Comparison of ENCODE assay signal across 35 cellular contexts in the genomic region with DNA sequence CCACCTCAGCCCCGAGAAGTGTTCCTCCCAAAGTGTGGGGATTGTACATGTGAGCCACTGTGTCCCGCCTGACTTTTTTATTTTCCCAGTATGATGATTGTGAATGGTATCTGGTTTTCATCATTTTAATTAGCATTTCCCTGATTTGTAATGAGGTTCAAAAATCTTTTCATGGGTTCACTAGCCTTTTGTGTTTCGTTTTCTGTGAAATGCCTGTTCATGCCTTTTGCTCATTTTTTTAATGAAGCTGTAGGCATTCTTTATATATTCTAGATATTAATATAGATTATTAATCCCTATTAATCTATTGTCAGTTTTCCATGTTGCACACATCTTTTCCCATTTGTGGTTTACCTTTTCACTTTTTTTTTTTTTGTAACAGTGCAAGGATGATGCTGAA. TPM values are rescaled to one million over a fixed set of nuclear protein-coding genes. Genes with fewer than 3 reads are reported as not detected.
DNase-seq lines count a peak whose midpoint lies in the region; ATAC-seq, FAIRE-seq and TF ChIP-seq lines count a peak whose summit lies in the region.
"Had no signal": no experiment of that assay in that cellular context is flagged by ENCODE, and none has a peak within 500 bp of the region (broad histone marks: within the 10 kb centered on the region; RNA-seq: fewer than 3 reads in every experiment).

No MANE protein-coding gene starts in this region.

- H2BK12ac ChIP-seq in trophoblast cell (ENCODE audit: low read length) = no peak overlapping the region

- FAIRE-seq in RCC 7860 (lab: Jason Lieb, UNC) = no peak
- FAIRE-seq: A204.1, A549, D721Med had no signal

- H3K4ac ChIP-seq in trophoblast cell (ENCODE audit: low read depth, low read length) = peak overlapping the region; percentile 62

- no peaks in the 10 kb centered on the region for H3K79me2 ChIP-seq in trophoblast cell (ENCODE audit: control insufficient read depth, insufficient read depth, low read length, poor library complexity)

- no peak overlapping the region for H4K91ac ChIP-seq in trophoblast cell (ENCODE audit: low read depth, low read length)

- H3K9me3 Mint-ChIP-seq in activated CD8-positive, alpha-beta memory T cell treated with anti-CD3 and anti-CD28 coated beads, Interleukin-2, amount 10 ng/mL, durations not matched to agents 7 days and 5 days (ENCODE audit: low read depth) = no peaks in the 10 kb centered on the region
- H3K9me3 Mint-ChIP-seq in endothelial cell (ENCODE audit: unreplicated experiment) = no peaks in the 10 kb centered on the region
- H3K9me3 Mint-ChIP-seq: CD4-positive, alpha-beta memory T cell; CD4-positive, alpha-beta T cell; CD8-positive, alpha-beta memory T cell; CD8-positive, alpha-beta T cell had no signal

- H2AK5ac ChIP-seq in trophoblast cell (ENCODE audit: low read length) = no peak overlapping the region

- no peak overlapping the region for H3K23ac ChIP-seq in trophoblast cell (ENCODE audit: low read length)

- H3K27ac ChIP-seq in trophoblast cell (ENCODE audit: low read depth, low read length) = no peak overlapping the region
- H3K27ac ChIP-seq: 22Rv1; A549; BLaER1; BLaER1 treated with 17β-estradiol and CSF1 and Interleukin-3, amounts not matched to agents 10 nM and 100 nM; C4-2B had no signal

- H3K4me3 ChIP-seq in trophoblast cell (ENCODE audit: low read depth, low read length) (no peak overlapping the region), MG63 (no peak overlapping the region)
- H3K4me3 ChIP-seq: A549; BLaER1; BLaER1 treated with 17β-estradiol and CSF1 and Interleukin-3, amounts not matched to agents 10 nM and 100 nM had no signal

- H3K18ac ChIP-seq in trophoblast cell (ENCODE audit: low read length) = no peak overlapping the region

- peak overlapping the region; percentile 40 for H3K27ac Mint-ChIP-seq in activated CD8-positive, alpha-beta memory T cell treated with anti-CD3 and anti-CD28 coated beads, Interleukin-2, amount 10 ng/mL, durations not matched to agents 7 days and 5 days
- H3K27ac Mint-ChIP-seq in endothelial cell (ENCODE audit: unreplicated experiment) = peak overlapping the region; percentile 18
- H3K27ac Mint-ChIP-seq: B cell; CD4-positive, alpha-beta T cell; CD8-positive, alpha-beta memory T cell; CD8-positive, alpha-beta T cell had no signal

- WGBS in trophoblast cell (ENCODE audit: extremely low coverage, insufficient coverage, insufficient read length) = no CpG with 5 or more reads among the region's 3 CpGs

- no peak for ATAC-seq in activated CD8-positive, alpha-beta memory T cell treated with anti-CD3 and anti-CD28 coated beads, Interleukin-2, amount 10 ng/mL, durations not matched to agents 7 days and 5 days
- ATAC-seq: A549; CD8-positive, alpha-beta T cell had no signal

- H3K27me3 Mint-ChIP-seq in activated CD8-positive, alpha-beta memory T cell treated with anti-CD3 and anti-CD28 coated beads, Interleukin-2, amount 10 ng/mL, durations not matched to agents 7 days and 5 days = no peaks in the 10 kb centered on the region
- H3K27me3 Mint-ChIP-seq in endothelial cell (ENCODE audit: unreplicated experiment) = no peaks in the 10 kb centered on the region
- H3K27me3 Mint-ChIP-seq: B cell; CD4-positive, alpha-beta memory T cell; CD4-positive, alpha-beta T cell; CD4-positive, CD25-positive, alpha-beta regulatory T cell; CD8-positive, alpha-beta memory T cell had no signal

- no peaks in the 10 kb centered on the region for H3K4me1 ChIP-seq in trophoblast cell (ENCODE audit: control insufficient read depth in 1 of 2, insufficient read depth in 2 of 2, low read length in 2 of 2)
- H3K4me1 ChIP-seq: A549, BE2C, BLaER1, Caco-2 had no signal

- peaks cover 1 to 6% of the 10 kb centered on the region in 2 experiments for H3K36me3 ChIP-seq in trophoblast cell (ENCODE audit: control insufficient read depth in 1 of 2, insufficient read depth in 2 of 2, low read length in 2 of 2)
- H3K36me3 ChIP-seq in MG63 = peaks cover 53% of the 10 kb centered on the region

- no peak for TF ChIP-seq CTCF in endothelial cell (IDR thresholded peaks at IDR 0.05; ENCODE audit: unreplicated experiment)

- H2AFZ ChIP-seq in trophoblast cell (ENCODE audit: insufficient read depth, low read length, poor library complexity) = no peak overlapping the region

- CTCF ChIA-PET in activated CD8-positive, alpha-beta memory T cell treated with anti-CD3 and anti-CD28 coated beads, Interleukin-2, amount 10 ng/mL, durations not matched to agents 7 days and 5 days (lab: Charles Lee) = interaction anchor here (0.7 to 1.0 kb wide), 2 partner anchors 28 to 36 kb away, joined by 3 read pairs; no protein-coding TSS in a partner anchor

- no peak overlapping the region for H2BK120ac ChIP-seq in trophoblast cell (ENCODE audit: insufficient read depth, low read length, poor library complexity)

- no peak overlapping the region for H3K9ac ChIP-seq in trophoblast cell (ENCODE audit: low read length)
- H3K9ac ChIP-seq: BLaER1; BLaER1 treated with 17β-estradiol and CSF1 and Interleukin-3, amounts not matched to agents 10 nM and 100 nM had no signal

- H3K36me3 Mint-ChIP-seq in activated CD8-positive, alpha-beta memory T cell treated with anti-CD3 and anti-CD28 coated beads, Interleukin-2, amount 10 ng/mL, durations not matched to agents 7 days and 5 days = peaks cover 36% of the 10 kb centered on the region
- peaks cover 4% of the 10 kb centered on the region for H3K36me3 Mint-ChIP-seq in endothelial cell (ENCODE audit: low read depth, unreplicated experiment)

- no peaks in the 10 kb centered on the region for H3K9me3 ChIP-seq in trophoblast cell (ENCODE audit: insufficient read depth, low read depth, low read length)
- peaks cover 3% of the 10 kb centered on the region for H3K9me3 ChIP-seq in MG63
- H3K9me3 ChIP-seq: BE2C, Caco-2 had no signal

- H4K12ac ChIP-seq in trophoblast cell (ENCODE audit: low read depth, low read length) = no peak overlapping the region

- no peaks in the 10 kb centered on the region for H3K27me3 ChIP-seq in trophoblast cell (ENCODE audit: insufficient read depth, low read length)
- H3K27me3 ChIP-seq in MG63 = no peaks in the 10 kb centered on the region
- H3K27me3 ChIP-seq: BE2C; BLaER1; BLaER1 treated with 17β-estradiol and CSF1 and Interleukin-3, amounts not matched to agents 10 nM and 100 nM had no signal

- H2BK5ac ChIP-seq in trophoblast cell (ENCODE audit: low read depth, low read length, poor library complexity) = no peak overlapping the region

- no peak overlapping the region for H4K8ac ChIP-seq in trophoblast cell (ENCODE audit: low read depth, low read length)

- H3K14ac ChIP-seq in trophoblast cell (ENCODE audit: low read length) = no peak overlapping the region

- no peaks in the 10 kb centered on the region for H3K79me1 ChIP-seq in trophoblast cell (ENCODE audit: low read length)

- H3K4me3 Mint-ChIP-seq in activated CD8-positive, alpha-beta memory T cell treated with anti-CD3 and anti-CD28 coated beads, Interleukin-2, amount 10 ng/mL, durations not matched to agents 7 days and 5 days = no peak overlapping the region
- peak overlapping the region; percentile 42 for H3K4me3 Mint-ChIP-seq in endothelial cell (ENCODE audit: unreplicated experiment)
- H3K4me3 Mint-ChIP-seq: B cell; CD14-positive monocyte; CD4-positive, alpha-beta memory T cell; CD4-positive, alpha-beta T cell; CD4-positive, CD25-positive, alpha-beta regulatory T cell; CD8-positive, alpha-beta memory T cell; CD8-positive, alpha-beta T cell had no signal

- peaks cover 7% of the 10 kb centered on the region for H3K4me1 Mint-ChIP-seq in activated CD8-positive, alpha-beta memory T cell treated with anti-CD3 and anti-CD28 coated beads, Interleukin-2, amount 10 ng/mL, durations not matched to agents 7 days and 5 days
- H3K4me1 Mint-ChIP-seq in endothelial cell (ENCODE audit: unreplicated experiment) = no peaks in the 10 kb centered on the region

- DNase-seq in activated CD8-positive, alpha-beta memory T cell treated with anti-CD3 and anti-CD28 coated beads, Interleukin-2, amount 10 ng/mL, durations not matched to agents 7 days and 5 days = no peak
- no peak for DNase-seq in activated CD8-positive, alpha-beta memory T cell treated with anti-CD3 and anti-CD28 coated beads for 24 hours
- no peak for DNase-seq in endothelial cell (ENCODE audit: low spot score)
- DNase-seq in trophoblast cell = no peak
- DNase-seq in MG63 = no peak
- DNase-seq in RCC 7860 (ENCODE audit: low spot score) = no peak
- DNase-seq: 8988T; ACHN; AML-193; BE2C; C1 segment of cervical spinal cord; Caco-2; Calu3; CD4-positive, alpha-beta memory T cell; CD4-positive, alpha-beta T cell; CD4-positive, CD25-positive, alpha-beta regulatory T cell; CD8-positive, alpha-beta memory T cell; CD8-positive, alpha-beta T cell; COR-L47; DMS 273 treated with DMSO at 0.1 percent for 48 hours; DMS153; DMS53; DMS79; DMS79 treated with DMSO at 0.1 percent for 48 hours; DND-41; EL had no signal

- no peak overlapping the region for H3K4me2 ChIP-seq in trophoblast cell (ENCODE audit: low read length)
- H3K4me2 ChIP-seq: A549; BLaER1; BLaER1 treated with 17β-estradiol and CSF1 and Interleukin-3, amounts not matched to agents 10 nM and 100 nM had no signal

RNA-seq across cellular contexts. Expression of a gene that starts 20.5 kb away (rescaled TPM):
- total RNA-seq in activated CD8-positive, alpha-beta memory T cell treated with anti-CD3 and anti-CD28 coated beads, Interleukin-2, amount 10 ng/mL, durations not matched to agents 7 days and 5 days = 100 to 1,000 TPM; 140 to 145 TPM
- total RNA-seq in endothelial cell (ENCODE audit: unreplicated experiment) = 120 TPM
- 163 and 174 TPM in 2 replicates for polyA plus RNA-seq in trophoblast cell (2013)
- 79.0 and 111 TPM in 2 replicates for total RNA-seq in MG63 (2014; rRNA removed; shearing (Covaris generic); ENCODE audit: low replicate concordance)

RNA-seq across cellular contexts. Expression of a gene that starts 20.8 kb away (rescaled TPM):
- total RNA-seq in activated CD8-positive, alpha-beta memory T cell treated with anti-CD3 and anti-CD28 coated beads, Interleukin-2, amount 10 ng/mL, durations not matched to agents 7 days and 5 days = 10 to 100 TPM; 74.2 to 82.3 TPM
- 42.3 TPM for total RNA-seq in endothelial cell (ENCODE audit: unreplicated experiment)
- polyA plus RNA-seq in trophoblast cell (2013) = 141 and 148 TPM in 2 replicates
- 32.6 and 48.1 TPM in 2 replicates for total RNA-seq in MG63 (2014; rRNA removed; shearing (Covaris generic); ENCODE audit: low replicate concordance)
